Comparison of ENCODE assay signal across 8 cellular contexts in the genomic region with DNA sequence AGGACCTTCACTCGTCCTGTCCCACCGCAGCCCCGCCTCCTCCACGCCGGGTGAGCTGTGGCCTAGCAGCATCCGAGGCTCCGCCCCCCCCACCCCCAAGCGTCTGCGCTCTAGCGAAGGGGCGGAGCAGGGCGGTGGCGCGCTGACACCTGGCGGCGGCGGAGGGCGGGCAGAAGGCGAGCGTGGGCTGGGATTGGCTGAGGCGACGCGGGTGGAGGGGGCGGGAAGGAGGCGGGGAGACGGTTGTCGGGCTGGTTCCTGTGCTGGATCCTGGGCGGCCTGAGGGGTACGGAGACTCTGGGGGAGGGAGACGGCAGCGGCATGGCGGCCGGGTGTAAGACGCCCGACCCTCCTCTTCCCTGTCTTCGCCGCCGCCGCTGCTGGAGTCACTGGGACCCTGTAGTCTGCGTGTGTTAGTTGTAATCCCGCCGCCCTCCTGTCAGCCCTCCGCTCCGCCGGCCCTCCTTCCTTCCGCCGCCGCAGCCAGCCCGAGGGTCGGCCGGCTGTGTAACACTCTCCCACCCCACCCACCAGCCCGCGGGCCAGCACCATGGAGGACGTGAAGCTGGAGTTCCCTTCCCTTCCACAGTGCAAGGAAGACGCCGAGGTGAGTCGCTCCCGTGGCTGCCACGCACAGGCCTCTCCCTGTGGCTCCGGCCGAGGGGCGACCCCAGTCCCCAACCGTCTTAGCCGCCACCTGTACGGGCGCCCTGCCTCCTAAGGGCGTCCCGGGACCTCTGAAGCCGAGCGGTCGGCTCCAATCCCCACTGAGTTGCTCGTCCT. TPM values are rescaled to one million over a fixed set of nuclear protein-coding genes. Genes with fewer than 3 reads are reported as not detected.
DNase-seq lines count a peak whose midpoint lies in the region; ATAC-seq lines count a peak whose summit lies in the region.

A gene with protein sequence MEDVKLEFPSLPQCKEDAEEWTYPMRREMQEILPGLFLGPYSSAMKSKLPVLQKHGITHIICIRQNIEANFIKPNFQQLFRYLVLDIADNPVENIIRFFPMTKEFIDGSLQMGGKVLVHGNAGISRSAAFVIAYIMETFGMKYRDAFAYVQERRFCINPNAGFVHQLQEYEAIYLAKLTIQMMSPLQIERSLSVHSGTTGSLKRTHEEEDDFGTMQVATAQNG (plus strand): TSS at position 242 of the 783 bp plus-strand sequence. CDS start 309 bp downstream, at position 551.

- H2AK5ac ChIP-seq in mesendoderm (ENCODE audit: low read length) = no peak within 1 kb of the TSS

- peak; percentile 95 for DNase-seq in Caki2 (ENCODE audit: low read depth)
- peak; percentile 97 for DNase-seq in NT2/D1 (ENCODE audit: low read depth, low spot score)
- DNase-seq in activated CD8-positive, alpha-beta memory T cell treated with anti-CD3 and anti-CD28 coated beads, Interleukin-2, amount 10 ng/mL, durations not matched to agents 7 days and 5 days = peak; percentile 99
- DNase-seq in mesendoderm = peak; percentile 99
- DNase-seq in stimulated activated CD8-positive, alpha-beta memory T cell treated with anti-CD3 and anti-CD28 coated beads, Interleukin-12 subunit alpha, Interleukin-12 subunit beta, amount 100 ng/mL, for 4 hours (ENCODE audit: low read depth) = peak; percentile 98

- peaks cover 27% of the 10 kb centered on the region for H3K4me1 Mint-ChIP-seq in activated CD8-positive, alpha-beta memory T cell treated with anti-CD3 and anti-CD28 coated beads, Interleukin-2, amount 10 ng/mL, durations not matched to agents 7 days and 5 days

- no peaks in the 10 kb centered on the region for H3K27me3 Mint-ChIP-seq in activated CD8-positive, alpha-beta memory T cell treated with anti-CD3 and anti-CD28 coated beads, Interleukin-2, amount 10 ng/mL, durations not matched to agents 7 days and 5 days

- H2BK120ac ChIP-seq in mesendoderm (ENCODE audit: low read depth, low read length) = no peak within 1 kb of the TSS

- peaks cover 31% of the 10 kb centered on the region for H3K36me3 Mint-ChIP-seq in activated CD8-positive, alpha-beta memory T cell treated with anti-CD3 and anti-CD28 coated beads, Interleukin-2, amount 10 ng/mL, durations not matched to agents 7 days and 5 days

- peak within 1 kb of the TSS; percentile 62 for H3K4me2 ChIP-seq in mesendoderm (ENCODE audit: low read length)

- H3K4me3 ChIP-seq in HUES48 (ENCODE audit: low read depth, low read length) (peak within 1 kb of the TSS; percentile 99), NT2/D1 (ENCODE audit: insufficient read length, low read depth) (peak within 1 kb of the TSS; percentile 92), endocrine pancreas (ENCODE audit: control insufficient read depth, insufficient read depth, low read length) (peak within 1 kb of the TSS; percentile 87), mesendoderm (ENCODE audit: low read length) (peak within 1 kb of the TSS; percentile 87)

- H3K36me3 ChIP-seq in HUES48 (ENCODE audit: control insufficient read depth, insufficient read depth, low read length) (peaks cover 47% of the 10 kb centered on the region), NT2/D1 (ENCODE audit: insufficient read depth, insufficient read length, low read length) (peaks cover 43% of the 10 kb centered on the region), endocrine pancreas (ENCODE audit: control insufficient read depth, insufficient read depth, low read length) (no peaks in the 10 kb centered on the region), mesendoderm (ENCODE audit: control insufficient read depth, insufficient read depth, low read length) (no peaks in the 10 kb centered on the region)

- in situ Hi-C loops in Caki2 (cut with HindIII; ENCODE audit: low pct_unique_long_range_greater_than_20kb, low sequenced_read_pairs) = no loop called here

- H3K9me3 Mint-ChIP-seq in activated CD8-positive, alpha-beta memory T cell treated with anti-CD3 and anti-CD28 coated beads, Interleukin-2, amount 10 ng/mL, durations not matched to agents 7 days and 5 days (ENCODE audit: low read depth) = no peaks in the 10 kb centered on the region

- no peak within 1 kb of the TSS for H4K8ac ChIP-seq in mesendoderm (ENCODE audit: low read depth, low read length)

- peak within 1 kb of the TSS; percentile 91 for H3K23ac ChIP-seq in mesendoderm (ENCODE audit: low read length)

- H2BK5ac ChIP-seq in mesendoderm (ENCODE audit: low read length) = peak within 1 kb of the TSS; percentile 72

- H3K18ac ChIP-seq in mesendoderm (ENCODE audit: low read length) = peak within 1 kb of the TSS; percentile 52

- H3K4ac ChIP-seq in mesendoderm (ENCODE audit: low read depth, low read length) = peak within 1 kb of the TSS; percentile 66

- H3K9me3 ChIP-seq in HUES48 (ENCODE audit: control insufficient read depth, insufficient read depth, low read length) = no peaks in the 10 kb centered on the region
- no peaks in the 10 kb centered on the region for H3K9me3 ChIP-seq in NT2/D1 (ENCODE audit: insufficient read depth, low read length)
- H3K9me3 ChIP-seq in endocrine pancreas (ENCODE audit: control insufficient read depth, low read length) = no peaks in the 10 kb centered on the region

- no peak within 1 kb of the TSS for H2BK15ac ChIP-seq in mesendoderm (replicated peaks; ENCODE audit: low read depth)

- peak within 1 kb of the TSS; percentile 89 for H3K27ac Mint-ChIP-seq in activated CD8-positive, alpha-beta memory T cell treated with anti-CD3 and anti-CD28 coated beads, Interleukin-2, amount 10 ng/mL, durations not matched to agents 7 days and 5 days

- H3K4me1 ChIP-seq in HUES48 (ENCODE audit: control insufficient read depth, insufficient read depth, low read length) (peaks cover 7% of the 10 kb centered on the region), NT2/D1 (ENCODE audit: insufficient read depth, insufficient read length) (no peaks in the 10 kb centered on the region), endocrine pancreas (ENCODE audit: control insufficient read depth, insufficient read depth, low read length) (peaks cover 5% of the 10 kb centered on the region), mesendoderm (ENCODE audit: control insufficient read depth, low read depth, low read length) (peaks cover 2% of the 10 kb centered on the region)

- peaks cover 17% of the 10 kb centered on the region for H3K79me2 ChIP-seq in mesendoderm (ENCODE audit: control insufficient read depth, insufficient read depth, low read length)

- H3K4me3 Mint-ChIP-seq in activated CD8-positive, alpha-beta memory T cell treated with anti-CD3 and anti-CD28 coated beads, Interleukin-2, amount 10 ng/mL, durations not matched to agents 7 days and 5 days = peak within 1 kb of the TSS; percentile 96

- H3K27me3 ChIP-seq in HUES48 (ENCODE audit: control insufficient read depth, insufficient read depth, low read length) = no peaks in the 10 kb centered on the region
- H3K27me3 ChIP-seq in NT2/D1 (ENCODE audit: insufficient read depth, insufficient read length) = no peaks in the 10 kb centered on the region
- H3K27me3 ChIP-seq in endocrine pancreas (ENCODE audit: control insufficient read depth, insufficient read depth, low read length) = no peaks in the 10 kb centered on the region
- no peaks in the 10 kb centered on the region for H3K27me3 ChIP-seq in mesendoderm (ENCODE audit: insufficient read depth, low read length, poor library complexity)

- peak; percentile 94 for ATAC-seq in GM21423 (IDR thresholded peaks at IDR 0.05; ENCODE audit: unreplicated experiment)
- ATAC-seq in activated CD8-positive, alpha-beta memory T cell treated with anti-CD3 and anti-CD28 coated beads, Interleukin-2, amount 10 ng/mL, durations not matched to agents 7 days and 5 days = peak; percentile 96

- peaks cover 3% of the 10 kb centered on the region for H3K79me1 ChIP-seq in mesendoderm (ENCODE audit: low read length)

- WGBS in mesendoderm (ENCODE audit: extremely low coverage, insufficient coverage, low lambda C conversion rate) = no CpG with 5 or more reads among the region's 72 CpGs

- no peak within 1 kb of the TSS for H4K5ac ChIP-seq in mesendoderm (ENCODE audit: low read length)

- peak within 1 kb of the TSS; percentile 87 for H3K9ac ChIP-seq in HUES48 (ENCODE audit: low read depth, low read length)
- H3K9ac ChIP-seq in NT2/D1 (ENCODE audit: insufficient read length, low read depth) = peak within 1 kb of the TSS; percentile 96
- peak within 1 kb of the TSS; percentile 84 for H3K9ac ChIP-seq in endocrine pancreas (ENCODE audit: control insufficient read depth, insufficient read depth, low read length)
- peak within 1 kb of the TSS; percentile 98 for H3K9ac ChIP-seq in mesendoderm (ENCODE audit: low read length)

- peak within 1 kb of the TSS; percentile 91 for H3K27ac ChIP-seq in HUES48 (ENCODE audit: low read depth, low read length)
- peak within 1 kb of the TSS; percentile 89 for H3K27ac ChIP-seq in mesendoderm (ENCODE audit: low read depth, low read length)

- H3K56ac ChIP-seq in mesendoderm (ENCODE audit: low read length) = peak within 1 kb of the TSS; percentile 96

- CTCF ChIA-PET in activated CD8-positive, alpha-beta memory T cell treated with anti-CD3 and anti-CD28 coated beads, Interleukin-2, amount 10 ng/mL, durations not matched to agents 7 days and 5 days (lab: Charles Lee) = interaction anchor here (0.7 to 3.5 kb wide), 5 partner anchors 12 to 430 kb away, joined by 3 to 15 read pairs (median 3); a partner anchor contains a TSS

RNA-seq across cellular contexts. Expression of the gene that starts here (rescaled TPM):
- total RNA-seq in Caki2 (2014; rRNA removed; shearing (Covaris generic); ENCODE audit: low replicate concordance) = 6.1 and 10.4 TPM in 2 replicates
- 10 to 100 TPM; 18.5 to 20.7 TPM for total RNA-seq in activated CD8-positive, alpha-beta memory T cell treated with anti-CD3 and anti-CD28 coated beads, Interleukin-2, amount 10 ng/mL, durations not matched to agents 7 days and 5 days
- 31.9 TPM for polyA plus RNA-seq in mesendoderm (2013, experiment 1 of 2)
- polyA plus RNA-seq in mesendoderm (2013, experiment 2 of 2) = 32.6 TPM

Comparison
In these comparisons a context has a peak if more than half of its experiments do, and no peak if none do; other contexts are left out.
1. Peak in every context shown above with its lines: DNase-seq, ATAC-seq, H3K4me3 ChIP-seq and H3K27ac ChIP-seq.